8 cellular contexts compared by ENCODE assay signal in genomic region chr6:43269273-43270007, GRCh38. TPM values are rescaled to one million over a fixed set of nuclear protein-coding genes. Genes with fewer than 3 reads are reported as not detected.
DNase-seq lines count a peak whose midpoint lies in the region; ATAC-seq, FAIRE-seq and TF ChIP-seq lines count a peak whose summit lies in the region.

No MANE protein-coding gene starts in this region.

- BruUV-seq in Panc1 (replicated peaks; lab: Mats Ljungman, UMichigan) (no TSS peak), HepG2 (replicated peaks; lab: Mats Ljungman, UMichigan) (no TSS peak)

- no peak for TF ChIP-seq POLR2A in HepG2 (IDR thresholded peaks at IDR 0.05; ENCODE audit: insufficient read depth in 1 of 2, low read depth in 2 of 2, low read length in 2 of 2)

- H3K4me1 ChIP-seq in Panc1 (ENCODE audit: control insufficient read depth, insufficient read depth, low read length) (peaks cover 9% of the 10 kb centered on the region), astrocyte (ENCODE audit: insufficient read depth, low read length) (no peaks in the 10 kb centered on the region), HepG2 (ENCODE audit: insufficient read depth, low read length) (peaks cover 99% of the 10 kb centered on the region)

- H3K4me2 ChIP-seq in astrocyte (ENCODE audit: low read length) (peak overlapping the region; percentile 70), HepG2 (ENCODE audit: low read depth, low read length) (peak overlapping the region; percentile 82; the same call in 1 of the 2 replicates)

- H3K27ac Mint-ChIP-seq in astrocyte (ENCODE audit: unreplicated experiment), result no peak overlapping the region
- no peak overlapping the region for H3K27ac Mint-ChIP-seq in stimulated activated naive CD8-positive, alpha-beta T cell treated with anti-CD3 and anti-CD28 coated beads, Interleukin-15, Interleukin-2, amounts not matched to agents 100 ng/mL and 50 ng/mL, for 24 hours

- TF ChIP-seq CTCF in AG04450 (IDR thresholded peaks at IDR 0.05; ENCODE audit: low read depth, low read length), result no peak
- no peak for TF ChIP-seq CTCF in Panc1 (IDR thresholded peaks at IDR 0.05)
- TF ChIP-seq CTCF in astrocyte (IDR thresholded peaks at IDR 0.05; ENCODE audit: insufficient read depth, low read depth, low read length), result no peak
- TF ChIP-seq CTCF in HepG2 (CRISPR knock-in tag; IDR thresholded peaks at IDR 0.05), result no peak

- intact Hi-C loops in Panc1 (cut with micrococcal nuclease; ENCODE audit: unreplicated experiment), result no loop called here
- intact Hi-C loops in HepG2 (cut with micrococcal nuclease; ENCODE audit: unreplicated experiment), result loop anchor here (10.0 kb wide), 1 partner anchor 155 kb away; the partner anchor contains the start of gene ABCC10

- H3K27me3 ChIP-seq in AG04450 (ENCODE audit: control insufficient read depth, insufficient read depth, low read length) (peaks cover 60% of the 10 kb centered on the region), Panc1 (ENCODE audit: control insufficient read depth, insufficient read depth, low read length) (no peaks in the 10 kb centered on the region), astrocyte (ENCODE audit: insufficient read depth, low read length) (peaks cover 12% of the 10 kb centered on the region), HepG2 (ENCODE audit: control insufficient read depth in 1 of 2, insufficient read depth in 2 of 2, low read length in 2 of 2) (no peaks in the 10 kb centered on the region)

- no peak overlapping the region for H3K9ac ChIP-seq in astrocyte (ENCODE audit: low read length)
- peak overlapping the region; percentile 10 for H3K9ac ChIP-seq in HepG2 (ENCODE audit: insufficient read depth, low read depth, low read length)

- H3K36me3 ChIP-seq in Panc1 (ENCODE audit: control insufficient read depth, insufficient read depth, low read length), result no peaks in the 10 kb centered on the region
- H3K36me3 ChIP-seq in astrocyte (ENCODE audit: insufficient read depth, low read length), result no peaks in the 10 kb centered on the region
- H3K36me3 ChIP-seq in HepG2 (replicated peaks in 1 of 2; ENCODE audit: control insufficient read depth in 1 of 2, insufficient read depth in 2 of 2, low read length in 2 of 2), result no peaks in the 10 kb centered on the region

- no peaks in the 10 kb centered on the region for H3K36me3 Mint-ChIP-seq in astrocyte (ENCODE audit: low read depth, unreplicated experiment)
- no peaks in the 10 kb centered on the region for H3K36me3 Mint-ChIP-seq in stimulated activated naive CD8-positive, alpha-beta T cell treated with anti-CD3 and anti-CD28 coated beads, Interleukin-15, Interleukin-2, amounts not matched to agents 100 ng/mL and 50 ng/mL, for 24 hours (ENCODE audit: low read depth)

- DNase-seq in AG04450 (ENCODE audit: low read depth, low spot score), result no peak
- no peak for DNase-seq in Panc1 (ENCODE audit: low read depth, low spot score)
- DNase-seq in astrocyte (ENCODE audit: low read depth), result no peak
- DNase-seq in HepG2 (ENCODE audit: low spot score), result no peak

- no peaks in the 10 kb centered on the region for H3K9me3 ChIP-seq in AG04450 (ENCODE audit: control insufficient read depth, insufficient read depth, low read length)
- H3K9me3 ChIP-seq in Panc1 (ENCODE audit: control insufficient read depth, insufficient read depth, low read depth, low read length), result no peaks in the 10 kb centered on the region
- no peaks in the 10 kb centered on the region for H3K9me3 ChIP-seq in astrocyte (ENCODE audit: insufficient read depth, low read depth, low read length)
- H3K9me3 ChIP-seq in HepG2 (ENCODE audit: low read length), result no peaks in the 10 kb centered on the region

- WGBS in HepG2 (ENCODE audit: low lambda C conversion rate), result 94% methylated on average over 44 of the region's 44 CpGs

- no peaks in the 10 kb centered on the region for H3K9me3 Mint-ChIP-seq in astrocyte (ENCODE audit: unreplicated experiment)
- H3K9me3 Mint-ChIP-seq in stimulated activated naive CD8-positive, alpha-beta T cell treated with anti-CD3 and anti-CD28 coated beads, Interleukin-15, Interleukin-2, amounts not matched to agents 100 ng/mL and 50 ng/mL, for 24 hours, result no peaks in the 10 kb centered on the region

- CTCF ChIA-PET in AG04450 (lab: Charles Lee), result interaction anchor here (1.3 to 2.1 kb wide), 3 partner anchors 40 to 237 kb away, joined by 3 to 6 read pairs (median 6); partner anchors contain the start of gene DNPH1
- CTCF ChIA-PET in Panc1 (lab: Charles Lee), result no interaction called here
- CTCF ChIA-PET in HepG2 (lab: Yijun Ruan, JAX; ENCODE audit: low intra/inter-chr PET ratio, low total read pairs), result no interaction called here

- H3K27ac ChIP-seq in AG04450 (ENCODE audit: low read depth, low read length) (no peak overlapping the region), Panc1 (ENCODE audit: low read length) (no peak overlapping the region), astrocyte (ENCODE audit: low read depth, low read length) (no peak overlapping the region), HepG2 (ENCODE audit: extremely low read length, insufficient read depth, low read length) (peak overlapping the region; percentile 91)

- TF ChIP-seq EP300 in HepG2 (IDR thresholded peaks at IDR 0.05; ENCODE audit: low read depth in 2 of 2, low read length in 2 of 2), result no peak
- TF ChIP-seq EP300 in HepG2 (CRISPR knock-in tag; IDR thresholded peaks at IDR 0.05; ENCODE audit: borderline replicate concordance), result no peak

- FAIRE-seq in astrocyte (lab: Jason Lieb, UNC), result no peak
- FAIRE-seq in HepG2 (lab: Jason Lieb, UNC), result no peak

- H3K27me3 Mint-ChIP-seq in astrocyte (ENCODE audit: low read depth, unreplicated experiment), result peaks cover 73% of the 10 kb centered on the region
- peaks cover 19% of the 10 kb centered on the region for H3K27me3 Mint-ChIP-seq in stimulated activated naive CD8-positive, alpha-beta T cell treated with anti-CD3 and anti-CD28 coated beads, Interleukin-15, Interleukin-2, amounts not matched to agents 100 ng/mL and 50 ng/mL, for 24 hours

- no peak overlapping the region for H3K4me3 Mint-ChIP-seq in astrocyte (ENCODE audit: unreplicated experiment)
- H3K4me3 Mint-ChIP-seq in stimulated activated naive CD8-positive, alpha-beta T cell treated with anti-CD3 and anti-CD28 coated beads, Interleukin-15, Interleukin-2, amounts not matched to agents 100 ng/mL and 50 ng/mL, for 24 hours, result peak overlapping the region; percentile 65

- no peak for TF ChIP-seq RAD21 in HepG2 (CRISPR knock-in tag; IDR thresholded peaks at IDR 0.05)

- POLR2A ChIA-PET in AG04450 (lab: Yijun Ruan, JAX) (no interaction called here), Panc1 (lab: Charles Lee) (interaction anchor here (0.6 kb wide), 1 partner anchor 551 kb away, joined by 5 read pairs; no protein-coding TSS in a partner anchor), HepG2 (lab: Yijun Ruan, JAX) (interaction anchor here (0.7 to 20.0 kb wide), 11 partner anchors 10 to 248 kb away, joined by 3 to 314 read pairs (median 4); partner anchors contain the start of genes ABCC10, DNPH1, POLR1C and SLC22A7)

- H3K4me3 ChIP-seq in AG04450 (ENCODE audit: low read depth, low read length) (peak overlapping the region; percentile 44), Panc1 (ENCODE audit: low read depth in 2 of 2, low read length in 2 of 2) (peak overlapping the region; percentile 20 to 41), astrocyte (ENCODE audit: insufficient read depth, low read depth, low read length) (no peak overlapping the region), HepG2 (replicated peaks in 1 of 3; ENCODE audit: insufficient read depth in 1 of 3, low read depth in 2 of 3, low read length in 3 of 3) (no peak overlapping the region)

- ATAC-seq in Panc1 (peak; percentile 43), HepG2 (no peak), GM18511 (IDR thresholded peaks at IDR 0.05; ENCODE audit: unreplicated experiment) (no peak), HG03097 (IDR thresholded peaks at IDR 0.05; ENCODE audit: low FRiP score, unreplicated experiment) (no peak), GM21447 (IDR thresholded peaks at IDR 0.05; ENCODE audit: unreplicated experiment) (no peak)

- H2AFZ ChIP-seq in astrocyte (ENCODE audit: low read depth, low read length), result no peak overlapping the region
- H2AFZ ChIP-seq in HepG2 (ENCODE audit: low read length), result no peak overlapping the region

- in situ Hi-C loops in Panc1 (cut with HindIII; ENCODE audit: low pct_unique_long_range_greater_than_20kb, low sequenced_read_pairs), result no loop called here
- in situ Hi-C loops in HepG2 (cut with HindIII; ENCODE audit: extremely low pct_ligation_motif_present, low pct_unique_long_range_greater_than_20kb), result no loop called here

- H4K20me1 ChIP-seq in astrocyte (ENCODE audit: insufficient read depth, low read length) (no peaks in the 10 kb centered on the region), HepG2 (ENCODE audit: insufficient read depth, low read length) (no peaks in the 10 kb centered on the region)

- H3K4me1 Mint-ChIP-seq in astrocyte (ENCODE audit: low read depth, unreplicated experiment), result peaks cover 10% of the 10 kb centered on the region
- peaks cover 15% of the 10 kb centered on the region for H3K4me1 Mint-ChIP-seq in stimulated activated naive CD8-positive, alpha-beta T cell treated with anti-CD3 and anti-CD28 coated beads, Interleukin-15, Interleukin-2, amounts not matched to agents 100 ng/mL and 50 ng/mL, for 24 hours (ENCODE audit: low read depth)

- H3K79me2 ChIP-seq in astrocyte (ENCODE audit: insufficient read depth, low read length) (no peaks in the 10 kb centered on the region), HepG2 (ENCODE audit: insufficient read depth, low read length) (peaks cover 2% of the 10 kb centered on the region)

RNA-seq across cellular contexts. Expression of gene TTBK1, which starts 26.2 kb away (rescaled TPM):
- not detected in 2 replicates for polyA plus RNA-seq in AG04450 (2011; rRNA removed)
- polyA minus RNA-seq in AG04450 (2011; rRNA and poly(A)+ RNA removed), result not detected in 2 replicates
- 0.10 TPM for total RNA-seq in Panc1 (2021; ENCODE audit: unreplicated experiment)
- 0.07 TPM for polyA plus RNA-seq in Panc1 (2012; ENCODE audit: insufficient read length)
- total RNA-seq in astrocyte, result 0.14 TPM in 1 of 2 replicates, not detected in the other
- 0.10 and 0.33 TPM in 2 replicates for total RNA-seq in HepG2 (2016; rRNA removed; fragmentation: Illumina TruSeq; extraction: Trizol)
- 0.18 and 0.20 TPM in 2 replicates for total RNA-seq in HepG2 (2016; cell fraction: cytosol; rRNA removed; fragmentation: Illumina TruSeq; extraction: Trizol; ENCODE audit: low read depth)
- total RNA-seq in HepG2 (2016; cell fraction: insoluble cytoplasmic fraction; rRNA removed; fragmentation: Illumina TruSeq; extraction: Trizol), result 0.13 and 0.32 TPM in 2 replicates
- total RNA-seq in HepG2 (2016; cell fraction: membrane; rRNA removed; fragmentation: Illumina TruSeq; extraction: Trizol), result 0.25 and 0.28 TPM in 2 replicates
- total RNA-seq in HepG2 (2016; cell fraction: nucleus; rRNA removed; fragmentation: Illumina TruSeq; extraction: Trizol), result 0.47 TPM in 2 replicates
- 0.24 and 0.50 TPM in 2 replicates for polyA plus RNA-seq in HepG2 (2011; rRNA removed)
- 0.09 and 0.10 TPM in 2 replicates for polyA plus RNA-seq in HepG2 (2011; cell fraction: cytosol; rRNA removed)
- 1.4 and 2.2 TPM in 2 replicates for polyA plus RNA-seq in HepG2 (2011; cell fraction: nucleus; rRNA removed)
- polyA plus RNA-seq in HepG2 (2012), result 0.53 and 0.62 TPM in 2 replicates
- not detected in 2 replicates for polyA plus RNA-seq in HepG2 (2016; cell fraction: cytosol; fragmentation: Illumina TruSeq; extraction: Trizol; ENCODE audit: low read depth)
- 0.19 TPM in 2 replicates for polyA plus RNA-seq in HepG2 (2016; cell fraction: insoluble cytoplasmic fraction; fragmentation: Illumina TruSeq; extraction: Trizol; ENCODE audit: low read depth)
- polyA plus RNA-seq in HepG2 (2016; cell fraction: membrane; fragmentation: Illumina TruSeq; extraction: Trizol; ENCODE audit: low read depth), result 0.06 and 0.07 TPM in 2 replicates
- 0.84 and 0.86 TPM in 2 replicates for polyA plus RNA-seq in HepG2 (2016; cell fraction: nucleus; fragmentation: Illumina TruSeq; extraction: Trizol; ENCODE audit: insufficient read depth, low read depth)
- 1.2 TPM in 1 of 2 replicates, not detected in the other for polyA minus RNA-seq in HepG2 (2011; rRNA and poly(A)+ RNA removed; ENCODE audit: low replicate concordance)
- polyA minus RNA-seq in HepG2 (2011; cell fraction: cytosol; rRNA and poly(A)+ RNA removed), result 0.18 and 0.49 TPM in 2 replicates
- polyA minus RNA-seq in HepG2 (2011; cell fraction: nucleus; rRNA and poly(A)+ RNA removed), result 1.4 and 1.7 TPM in 2 replicates

RNA-seq across cellular contexts. Expression of gene SLC22A7, which starts 28.6 kb away (rescaled TPM):
- polyA plus RNA-seq in AG04450 (2011; rRNA removed) (not detected in 2 replicates), HepG2 (2011; rRNA removed) (5.3 and 12.3 TPM in 2 replicates)
- polyA minus RNA-seq in AG04450 (2011; rRNA and poly(A)+ RNA removed), result not detected in 2 replicates
- total RNA-seq in Panc1 (2021; ENCODE audit: unreplicated experiment) (not detected), astrocyte (not detected in 2 replicates), HepG2 (2016; rRNA removed; fragmentation: Illumina TruSeq; extraction: Trizol) (8.6 and 22.6 TPM in 2 replicates)
- polyA plus RNA-seq in Panc1 (2012; ENCODE audit: insufficient read length), result not detected
- 5.3 and 5.4 TPM in 2 replicates for total RNA-seq in HepG2 (2016; cell fraction: cytosol; rRNA removed; fragmentation: Illumina TruSeq; extraction: Trizol; ENCODE audit: low read depth)
- 8.5 and 22.3 TPM in 2 replicates for total RNA-seq in HepG2 (2016; cell fraction: insoluble cytoplasmic fraction; rRNA removed; fragmentation: Illumina TruSeq; extraction: Trizol)
- total RNA-seq in HepG2 (2016; cell fraction: membrane; rRNA removed; fragmentation: Illumina TruSeq; extraction: Trizol), result 9.0 and 9.1 TPM in 2 replicates
- total RNA-seq in HepG2 (2016; cell fraction: nucleus; rRNA removed; fragmentation: Illumina TruSeq; extraction: Trizol), result 20.9 and 25.8 TPM in 2 replicates
- 7.0 and 7.8 TPM in 2 replicates for polyA plus RNA-seq in HepG2 (2011; cell fraction: cytosol; rRNA removed)
- polyA plus RNA-seq in HepG2 (2011; cell fraction: nucleus; rRNA removed), result 34.4 and 48.4 TPM in 2 replicates
- polyA plus RNA-seq in HepG2 (2012), result 18.9 and 34.7 TPM in 2 replicates
- polyA plus RNA-seq in HepG2 (2016; cell fraction: cytosol; fragmentation: Illumina TruSeq; extraction: Trizol; ENCODE audit: low read depth), result 3.2 and 3.5 TPM in 2 replicates
- 5.5 and 6.2 TPM in 2 replicates for polyA plus RNA-seq in HepG2 (2016; cell fraction: insoluble cytoplasmic fraction; fragmentation: Illumina TruSeq; extraction: Trizol; ENCODE audit: low read depth)
- polyA plus RNA-seq in HepG2 (2016; cell fraction: membrane; fragmentation: Illumina TruSeq; extraction: Trizol; ENCODE audit: low read depth), result 4.5 and 5.7 TPM in 2 replicates
- polyA plus RNA-seq in HepG2 (2016; cell fraction: nucleus; fragmentation: Illumina TruSeq; extraction: Trizol; ENCODE audit: insufficient read depth, low read depth), result 39.6 and 40.3 TPM in 2 replicates
- 22.0 TPM in 1 of 2 replicates, not detected in the other for polyA minus RNA-seq in HepG2 (2011; rRNA and poly(A)+ RNA removed; ENCODE audit: low replicate concordance)
- 3.6 and 5.1 TPM in 2 replicates for polyA minus RNA-seq in HepG2 (2011; cell fraction: cytosol; rRNA and poly(A)+ RNA removed)
- 7.0 and 12.7 TPM in 2 replicates for polyA minus RNA-seq in HepG2 (2011; cell fraction: nucleus; rRNA and poly(A)+ RNA removed)

RNA-seq across cellular contexts. Expression of gene CRIP3, which starts 39.2 kb away (rescaled TPM):
- polyA plus RNA-seq in AG04450 (2011; rRNA removed) (not detected in 2 replicates), HepG2 (2011; rRNA removed) (9.3 and 14.2 TPM in 2 replicates)
- not detected in 2 replicates for polyA minus RNA-seq in AG04450 (2011; rRNA and poly(A)+ RNA removed)
- total RNA-seq in Panc1 (2021; ENCODE audit: unreplicated experiment) (0.64 TPM), astrocyte (not detected in 2 replicates), HepG2 (2016; rRNA removed; fragmentation: Illumina TruSeq; extraction: Trizol) (3.5 and 6.3 TPM in 2 replicates)
- 0.44 TPM for polyA plus RNA-seq in Panc1 (2012; ENCODE audit: insufficient read length)
- total RNA-seq in HepG2 (2016; cell fraction: cytosol; rRNA removed; fragmentation: Illumina TruSeq; extraction: Trizol; ENCODE audit: low read depth), result 2.7 and 2.9 TPM in 2 replicates
- total RNA-seq in HepG2 (2016; cell fraction: insoluble cytoplasmic fraction; rRNA removed; fragmentation: Illumina TruSeq; extraction: Trizol), result 5.5 and 7.0 TPM in 2 replicates
- total RNA-seq in HepG2 (2016; cell fraction: membrane; rRNA removed; fragmentation: Illumina TruSeq; extraction: Trizol), result 1.7 and 2.6 TPM in 2 replicates
- total RNA-seq in HepG2 (2016; cell fraction: nucleus; rRNA removed; fragmentation: Illumina TruSeq; extraction: Trizol), result 6.1 and 7.0 TPM in 2 replicates
- polyA plus RNA-seq in HepG2 (2011; cell fraction: cytosol; rRNA removed), result 4.5 and 5.1 TPM in 2 replicates
- polyA plus RNA-seq in HepG2 (2011; cell fraction: nucleus; rRNA removed), result 31.5 and 46.2 TPM in 2 replicates
- polyA plus RNA-seq in HepG2 (2012), result 12.7 and 16.4 TPM in 2 replicates
- 0.99 and 1.7 TPM in 2 replicates for polyA plus RNA-seq in HepG2 (2016; cell fraction: cytosol; fragmentation: Illumina TruSeq; extraction: Trizol; ENCODE audit: low read depth)
- 4.1 and 5.4 TPM in 2 replicates for polyA plus RNA-seq in HepG2 (2016; cell fraction: insoluble cytoplasmic fraction; fragmentation: Illumina TruSeq; extraction: Trizol; ENCODE audit: low read depth)
- polyA plus RNA-seq in HepG2 (2016; cell fraction: membrane; fragmentation: Illumina TruSeq; extraction: Trizol; ENCODE audit: low read depth), result 1.9 and 2.3 TPM in 2 replicates
- polyA plus RNA-seq in HepG2 (2016; cell fraction: nucleus; fragmentation: Illumina TruSeq; extraction: Trizol; ENCODE audit: insufficient read depth, low read depth), result 13.1 and 18.7 TPM in 2 replicates
- polyA minus RNA-seq in HepG2 (2011; rRNA and poly(A)+ RNA removed; ENCODE audit: low replicate concordance), result 8.2 TPM in 1 of 2 replicates, not detected in the other
- 1.4 and 2.5 TPM in 2 replicates for polyA minus RNA-seq in HepG2 (2011; cell fraction: cytosol; rRNA and poly(A)+ RNA removed)
- 7.5 and 14.4 TPM in 2 replicates for polyA minus RNA-seq in HepG2 (2011; cell fraction: nucleus; rRNA and poly(A)+ RNA removed)

RNA-seq across cellular contexts. Expression of gene DNPH1, which starts 40.2 kb away (rescaled TPM):
- polyA plus RNA-seq in AG04450 (2011; rRNA removed) (36.9 and 42.4 TPM in 2 replicates), HepG2 (2011; rRNA removed) (56.5 and 65.8 TPM in 2 replicates)
- polyA minus RNA-seq in AG04450 (2011; rRNA and poly(A)+ RNA removed), result 8.8 and 8.9 TPM in 2 replicates
- total RNA-seq in Panc1 (2021; ENCODE audit: unreplicated experiment) (67.3 TPM), astrocyte (15.1 and 17.6 TPM in 2 replicates), HepG2 (2016; rRNA removed; fragmentation: Illumina TruSeq; extraction: Trizol) (75.0 and 75.1 TPM in 2 replicates)
- 194 TPM for polyA plus RNA-seq in Panc1 (2012; ENCODE audit: insufficient read length)
- 50.9 and 56.3 TPM in 2 replicates for total RNA-seq in HepG2 (2016; cell fraction: cytosol; rRNA removed; fragmentation: Illumina TruSeq; extraction: Trizol; ENCODE audit: low read depth)
- 75.1 and 81.5 TPM in 2 replicates for total RNA-seq in HepG2 (2016; cell fraction: insoluble cytoplasmic fraction; rRNA removed; fragmentation: Illumina TruSeq; extraction: Trizol)
- 52.3 and 60.5 TPM in 2 replicates for total RNA-seq in HepG2 (2016; cell fraction: membrane; rRNA removed; fragmentation: Illumina TruSeq; extraction: Trizol)
- 31.4 and 33.7 TPM in 2 replicates for total RNA-seq in HepG2 (2016; cell fraction: nucleus; rRNA removed; fragmentation: Illumina TruSeq; extraction: Trizol)
- 106 and 143 TPM in 2 replicates for polyA plus RNA-seq in HepG2 (2011; cell fraction: cytosol; rRNA removed)
- 62.4 and 67.4 TPM in 2 replicates for polyA plus RNA-seq in HepG2 (2011; cell fraction: nucleus; rRNA removed)
- 43.1 and 47.9 TPM in 2 replicates for polyA plus RNA-seq in HepG2 (2012)
- polyA plus RNA-seq in HepG2 (2016; cell fraction: cytosol; fragmentation: Illumina TruSeq; extraction: Trizol; ENCODE audit: low read depth), result 62.6 and 68.8 TPM in 2 replicates
- polyA plus RNA-seq in HepG2 (2016; cell fraction: insoluble cytoplasmic fraction; fragmentation: Illumina TruSeq; extraction: Trizol; ENCODE audit: low read depth), result 76.7 and 82.8 TPM in 2 replicates
- 47.1 and 47.7 TPM in 2 replicates for polyA plus RNA-seq in HepG2 (2016; cell fraction: membrane; fragmentation: Illumina TruSeq; extraction: Trizol; ENCODE audit: low read depth)
- 66.2 and 72.5 TPM in 2 replicates for polyA plus RNA-seq in HepG2 (2016; cell fraction: nucleus; fragmentation: Illumina TruSeq; extraction: Trizol; ENCODE audit: insufficient read depth, low read depth)
- 38.8 and 62.4 TPM in 2 replicates for polyA minus RNA-seq in HepG2 (2011; rRNA and poly(A)+ RNA removed; ENCODE audit: low replicate concordance)
- polyA minus RNA-seq in HepG2 (2011; cell fraction: cytosol; rRNA and poly(A)+ RNA removed), result 10.5 and 15.4 TPM in 2 replicates
- 15.3 and 16.7 TPM in 2 replicates for polyA minus RNA-seq in HepG2 (2011; cell fraction: nucleus; rRNA and poly(A)+ RNA removed)

Comparison
In these comparisons a context has a peak if more than half of its experiments do, and no peak if none do; other contexts are left out.
1. H3K4me3 ChIP-seq: peak in AG04450 (single experiment) and Panc1 (2 of 2); none in astrocyte (single experiment) and HepG2 (0 of 3).